ENCODE assay signal across 8 cellular contexts in genomic region chr2:128233790-128234395, GRCh38.
DNase-seq lines count a peak whose midpoint lies in the region; ATAC-seq and TF ChIP-seq lines count a peak whose summit lies in the region.

No MANE protein-coding gene starts in this region.

- H3K9me3 ChIP-seq in OCI-LY7 (ENCODE audit: low read length) (no peaks in the 10 kb centered on the region), esophagus squamous epithelium (no peaks in the 10 kb centered on the region), BE2C (no peaks in the 10 kb centered on the region)

- 30 to 33% methylated on average over 8 to 11 of the region's 11 CpGs for WGBS in esophagus squamous epithelium, 2 donors

- peak overlapping the region; percentile 89 for H3K4me2 ChIP-seq in OCI-LY7 (ENCODE audit: low read length)

- peak overlapping the region; percentile 67 for H3K4me3 Mint-ChIP-seq in activated CD4-positive, alpha-beta T cell treated with anti-CD3 and anti-CD28 coated beads for 36 hours
- peak overlapping the region; percentile 77 to 87 for H3K4me3 Mint-ChIP-seq in stimulated activated naive B cell treated with anti-CD40 and anti-IgM and Interleukin-4, amounts not matched to agents 10 μg/mL and 1 μg/mL and 100 μg/mL, for 72 hours

- CTCF ChIA-PET in activated CD4-positive, alpha-beta T cell treated with anti-CD3 and anti-CD28 coated beads for 36 hours (lab: Charles Lee) = interaction anchor here (0.6 to 1.3 kb wide), 6 partner anchors 31 to 192 kb away, joined by 3 to 5 read pairs (median 3); no protein-coding TSS in a partner anchor
- CTCF ChIA-PET in OCI-LY7 (lab: Charles Lee; ENCODE audit: unreplicated experiment) = interaction anchor here (0.6 kb wide), 1 partner anchor 1958 kb away, joined by 3 read pairs; no protein-coding TSS in a partner anchor

- no TSS peak for BruUV-seq in OCI-LY7 (replicated peaks; lab: Mats Ljungman, UMichigan)

- H4K20me1 ChIP-seq in OCI-LY7 (ENCODE audit: insufficient read depth, low read length) = no peaks in the 10 kb centered on the region

- TF ChIP-seq CTCF in OCI-LY7 (conservative IDR thresholded peaks at IDR 0.05; ENCODE audit: low read length) = peak; percentile 56; the same call in 1 of the 2 replicates
- TF ChIP-seq CTCF in esophagus squamous epithelium (IDR thresholded peaks at IDR 0.05) = no peak
- no peak for TF ChIP-seq CTCF in BE2C (IDR thresholded peaks at IDR 0.05; ENCODE audit: low read depth, low read length)

- DNase-seq in activated CD4-positive, alpha-beta T cell treated with anti-CD3 and anti-CD28 coated beads for 36 hours = no peak
- DNase-seq in activated CD4-positive, alpha-beta T cell treated with anti-CD3 and anti-CD28 coated beads, Interleukin-2, amount 50 U/mL, for 4 hours = no peak
- no peak for DNase-seq in OCI-LY7 (ENCODE audit: low spot score)
- DNase-seq in esophagus squamous epithelium (lab: John Stamatoyannopoulos, UW) = no peak
- DNase-seq in stimulated activated naive B cell treated with anti-CD40 and anti-IgM and Interleukin-4, amounts not matched to agents 10 μg/mL and 1 μg/mL and 100 μg/mL, for 72 hours = no peak
- DNase-seq in BE2C = no peak
- no peak for DNase-seq in NCI-H187 (lab: John Stamatoyannopoulos, UW)

- H3K36me3 Mint-ChIP-seq in activated CD4-positive, alpha-beta T cell treated with anti-CD3 and anti-CD28 coated beads for 36 hours (ENCODE audit: low read depth) = no peaks in the 10 kb centered on the region
- no peaks in the 10 kb centered on the region for H3K36me3 Mint-ChIP-seq in stimulated activated naive B cell treated with anti-CD40 and anti-IgM and Interleukin-4, amounts not matched to agents 10 μg/mL and 1 μg/mL and 100 μg/mL, for 72 hours

- H3K27me3 Mint-ChIP-seq in activated CD4-positive, alpha-beta T cell treated with anti-CD3 and anti-CD28 coated beads for 36 hours = peaks cover 3% of the 10 kb centered on the region
- H3K27me3 Mint-ChIP-seq in stimulated activated naive B cell treated with anti-CD40 and anti-IgM and Interleukin-4, amounts not matched to agents 10 μg/mL and 1 μg/mL and 100 μg/mL, for 72 hours = peaks cover 6 to 13% of the 10 kb centered on the region in 2 donors

- no peaks in the 10 kb centered on the region for H3K9me3 Mint-ChIP-seq in activated CD4-positive, alpha-beta T cell treated with anti-CD3 and anti-CD28 coated beads for 36 hours (ENCODE audit: low read depth)
- H3K9me3 Mint-ChIP-seq in stimulated activated naive B cell treated with anti-CD40 and anti-IgM and Interleukin-4, amounts not matched to agents 10 μg/mL and 1 μg/mL and 100 μg/mL, for 72 hours = no peaks in the 10 kb centered on the region

- POLR2A ChIA-PET in activated CD4-positive, alpha-beta T cell treated with anti-CD3 and anti-CD28 coated beads for 36 hours (lab: Charles Lee) = no interaction called here
- POLR2A ChIA-PET in OCI-LY7 (lab: Charles Lee) = interaction anchor here (0.5 to 0.6 kb wide), 3 partner anchors 17 to 439 kb away, joined by 3 to 7 read pairs (median 6); no protein-coding TSS in a partner anchor

- no peak overlapping the region for H3K27ac ChIP-seq in OCI-LY7 (ENCODE audit: low read depth, low read length, poor library complexity, severe bottlenecking)
- no peak overlapping the region for H3K27ac ChIP-seq in esophagus squamous epithelium

- intact Hi-C loops in activated CD4-positive, alpha-beta T cell treated with anti-CD3 and anti-CD28 coated beads for 36 hours (cut with DNase I, micrococcal nuclease) = loop anchor here (1.0 to 10.0 kb wide), 7 partner anchors 37 to 642 kb away; partner anchors contain the start of genes AMMECR1L (in 1 of the 2) and SAP130 (in 1 of the 2)
- intact Hi-C loops in OCI-LY7 (cut with micrococcal nuclease; ENCODE audit: unreplicated experiment) = loop anchor here (1.0 kb wide), 2 partner anchors 55 to 171 kb away; no protein-coding TSS in a partner anchor
- intact Hi-C loops in esophagus squamous epithelium (cut with DNase I) = no loop called here

- H3K4me1 ChIP-seq in OCI-LY7 (ENCODE audit: insufficient read depth, low read length, poor library complexity, severe bottlenecking) (peaks cover 6% of the 10 kb centered on the region), esophagus squamous epithelium (peaks cover 4 to 17% (median 5%) of the 10 kb centered on the region in 3 donors), BE2C (no peaks in the 10 kb centered on the region)

- H3K27me3 ChIP-seq in esophagus squamous epithelium = no peaks in the 10 kb centered on the region
- H3K27me3 ChIP-seq in BE2C = no peaks in the 10 kb centered on the region

- peaks cover 2% of the 10 kb centered on the region for H3K4me1 Mint-ChIP-seq in activated CD4-positive, alpha-beta T cell treated with anti-CD3 and anti-CD28 coated beads for 36 hours
- peaks cover 2 to 10% of the 10 kb centered on the region in 2 donors for H3K4me1 Mint-ChIP-seq in stimulated activated naive B cell treated with anti-CD40 and anti-IgM and Interleukin-4, amounts not matched to agents 10 μg/mL and 1 μg/mL and 100 μg/mL, for 72 hours

- no peak for ATAC-seq in activated CD4-positive, alpha-beta T cell treated with anti-CD3 and anti-CD28 coated beads for 36 hours
- ATAC-seq in stimulated activated naive B cell treated with anti-CD40 and anti-IgM and Interleukin-4, amounts not matched to agents 10 μg/mL and 1 μg/mL and 100 μg/mL, for 72 hours (replicated peaks) = no peak
- ATAC-seq in HG03460 (IDR thresholded peaks at IDR 0.05; ENCODE audit: unreplicated experiment) = no peak

- H3K79me2 ChIP-seq in OCI-LY7 (ENCODE audit: insufficient read depth, low read depth, low read length) = no peaks in the 10 kb centered on the region

- peak overlapping the region; percentile 88; the same call in 1 of the 2 replicates for H2AFZ ChIP-seq in OCI-LY7 (ENCODE audit: low read length)

- H3K36me3 ChIP-seq in OCI-LY7 (ENCODE audit: insufficient read depth, low read length) (no peaks in the 10 kb centered on the region), esophagus squamous epithelium (no peaks in the 10 kb centered on the region), BE2C (no peaks in the 10 kb centered on the region)

- H3K4me3 ChIP-seq in OCI-LY7 (ENCODE audit: low read depth, low read length, poor library complexity, severe bottlenecking) (peak overlapping the region; percentile 67), esophagus squamous epithelium (peak overlapping the region in 3 of 4 donors; percentile 66 to 84 (median 73)), BE2C (ENCODE audit: low read depth, low read length) (no peak overlapping the region; the same call in 1 of the 2 replicates)

- no peak for TF ChIP-seq POLR2A in esophagus squamous epithelium (IDR thresholded peaks at IDR 0.05)

- H3K27ac Mint-ChIP-seq in activated CD4-positive, alpha-beta T cell treated with anti-CD3 and anti-CD28 coated beads for 36 hours = no peak overlapping the region
- H3K27ac Mint-ChIP-seq in stimulated activated naive B cell treated with anti-CD40 and anti-IgM and Interleukin-4, amounts not matched to agents 10 μg/mL and 1 μg/mL and 100 μg/mL, for 72 hours = peak overlapping the region; percentile 25

- H3K9me2 ChIP-seq in OCI-LY7 (ENCODE audit: insufficient read depth, low read length) = no peaks in the 10 kb centered on the region
